ENCODE assay signal across 1 cellular context in the genomic region with DNA sequence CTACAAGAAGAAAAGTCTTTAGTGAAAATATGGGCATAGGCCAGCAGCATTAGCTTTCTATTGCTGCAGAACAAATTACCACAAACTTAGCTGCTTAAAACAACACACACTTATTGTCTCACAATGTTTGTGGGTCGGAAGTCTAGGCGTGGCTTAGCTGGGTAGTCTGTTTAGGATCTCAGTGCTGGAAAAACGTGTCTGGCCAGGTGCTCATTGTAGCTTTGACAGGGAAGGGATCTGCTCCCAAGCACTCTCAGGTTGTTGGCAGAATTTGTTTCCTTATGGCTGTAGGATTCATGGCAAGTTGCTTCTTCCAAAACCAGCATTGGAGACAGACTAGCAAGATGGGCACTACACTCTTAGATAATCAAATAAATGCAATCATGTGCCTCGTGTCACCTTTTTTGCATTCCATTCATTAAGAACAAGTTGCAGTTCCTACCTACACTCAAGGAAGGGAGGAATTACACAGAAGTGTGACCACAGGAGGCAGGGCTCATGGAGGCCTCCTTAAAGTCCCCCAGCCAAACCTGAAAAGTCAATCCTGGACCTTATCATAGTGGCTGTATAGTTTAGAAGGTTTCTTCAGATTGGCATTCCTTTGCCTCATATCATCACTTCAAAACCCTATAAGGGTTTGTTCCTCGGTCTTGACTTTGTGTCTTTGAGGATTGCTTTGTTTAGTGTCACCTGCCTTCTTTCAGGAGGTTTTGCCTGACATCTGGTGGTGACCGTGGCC.
TF ChIP-seq lines count a peak whose summit lies in the region.

No MANE protein-coding gene starts in this region.

TF ChIP-seq in K562, 482 proteins besides CTCF, POLR2A, EP300 and RAD21:
- TF ChIP-seq ZNF75A (CRISPR knock-in tag; IDR thresholded peaks at IDR 0.05) = no peak
- no peak for TF ChIP-seq ZC3H11A (IDR thresholded peaks at IDR 0.05; ENCODE audit: low read depth, low read length)
- no peak for TF ChIP-seq SETDB1 (IDR thresholded peaks at IDR 0.05; ENCODE audit: low read length)
- TF ChIP-seq, protein P1, sequence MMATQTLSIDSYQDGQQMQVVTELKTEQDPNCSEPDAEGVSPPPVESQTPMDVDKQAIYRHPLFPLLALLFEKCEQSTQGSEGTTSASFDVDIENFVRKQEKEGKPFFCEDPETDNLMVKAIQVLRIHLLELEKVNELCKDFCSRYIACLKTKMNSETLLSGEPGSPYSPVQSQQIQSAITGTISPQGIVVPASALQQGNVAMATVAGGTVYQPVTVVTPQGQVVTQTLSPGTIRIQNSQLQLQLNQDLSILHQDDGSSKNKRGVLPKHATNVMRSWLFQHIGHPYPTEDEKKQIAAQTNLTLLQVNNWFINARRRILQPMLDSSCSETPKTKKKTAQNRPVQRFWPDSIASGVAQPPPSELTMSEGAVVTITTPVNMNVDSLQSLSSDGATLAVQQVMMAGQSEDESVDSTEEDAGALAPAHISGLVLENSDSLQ (IDR thresholded peaks at IDR 0.05) = no peak
- TF ChIP-seq, protein P2, sequence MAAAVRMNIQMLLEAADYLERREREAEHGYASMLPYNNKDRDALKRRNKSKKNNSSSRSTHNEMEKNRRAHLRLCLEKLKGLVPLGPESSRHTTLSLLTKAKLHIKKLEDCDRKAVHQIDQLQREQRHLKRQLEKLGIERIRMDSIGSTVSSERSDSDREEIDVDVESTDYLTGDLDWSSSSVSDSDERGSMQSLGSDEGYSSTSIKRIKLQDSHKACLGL (CRISPR knock-in tag; IDR thresholded peaks at IDR 0.05; ENCODE audit: borderline replicate concordance, poor library complexity, severe bottlenecking) = no peak
- TF ChIP-seq CBX1 (IDR thresholded peaks at IDR 0.05; ENCODE audit: low read depth) = no peak
- no peak for TF ChIP-seq SIX5 (IDR thresholded peaks at IDR 0.05; ENCODE audit: borderline replicate concordance in 1 of 2, insufficient read depth in 1 of 2, low read depth in 1 of 2, low read length in 2 of 2)
- no peak for TF ChIP-seq SMARCE1 (IDR thresholded peaks at IDR 0.05)
- TF ChIP-seq SMARCB1 (IDR thresholded peaks at IDR 0.05; ENCODE audit: insufficient read length, low read depth) = no peak
- TF ChIP-seq ZBED1 (IDR thresholded peaks at IDR 0.05) = no peak
- no peak for TF ChIP-seq DNMT1 (IDR thresholded peaks at IDR 0.05)
